ENCODE assay signal across 8 cellular contexts in genomic region chr14:105491366-105492006, GRCh38. TPM values are rescaled to one million over a fixed set of nuclear protein-coding genes. Genes with fewer than 3 reads are reported as not detected.
DNase-seq lines count a peak whose midpoint lies in the region; ATAC-seq, FAIRE-seq and TF ChIP-seq lines count a peak whose summit lies in the region.

No MANE protein-coding gene starts in this region.

- in situ Hi-C loops in transverse colon (cut with MboI; ENCODE audit: low pct_ligation_motif_present in 1 of 4, low pct_unique_long_range_greater_than_20kb in 1 of 4, low sequenced_read_pairs in 3 of 4) = no loop called here

- H3K27me3 ChIP-seq in HL-60 (ENCODE audit: insufficient read depth, poor library complexity, severe bottlenecking) (peaks cover 6% of the 10 kb centered on the region), ovary (no peaks in the 10 kb centered on the region), transverse colon (peaks cover 10% of the 10 kb centered on the region)

- H3K9me3 ChIP-seq in ovary (no peaks in the 10 kb centered on the region), transverse colon (no peaks in the 10 kb centered on the region)

- peak; percentile 39 for FAIRE-seq in G401.6 (lab: Jason Lieb, UNC)

- peak overlapping the region; percentile 80 for H3K27ac ChIP-seq in HL-60 (replicated peaks)
- peak overlapping the region in 1 of 2 donors; percentile 51 for H3K27ac ChIP-seq in ovary
- peak overlapping the region; percentile 93 to 99 (median 99) for H3K27ac ChIP-seq in transverse colon

- DNase-seq in HL-60 (ENCODE audit: low read depth in 1 of 2, low spot score in 1 of 2) (peak; percentile 68 to 90), RKO (ENCODE audit: low spot score) (peak; percentile 72), foreskin melanocyte (peak; percentile 43), ovary (peak; percentile 60 to 88 (median 82)), transverse colon (peak; percentile 83)
- DNase-seq in activated effector memory CD4-positive, alpha-beta T cell treated with Interleukin-2 at 50 U/mL for 16 hours = peak; percentile 73

- intact Hi-C loops in ovary (cut with DNase I) (loop anchor here in 2 of 4 donors (5.0 to 10.0 kb wide), 3 partner anchors 36 to 397 kb away; partner anchors contain the start of gene TMEM121 (in 1 of the 2)), transverse colon (cut with DNase I; ENCODE audit: low total_unique reads) (loop anchor here (2.0 kb wide), 1 partner anchor 121 kb away; no protein-coding TSS in a partner anchor)

- H3K36me3 ChIP-seq in ovary = no peaks in the 10 kb centered on the region
- no peaks in the 10 kb centered on the region for H3K36me3 ChIP-seq in transverse colon

- TF ChIP-seq POLR2A in ovary (IDR thresholded peaks at IDR 0.05) (peak; percentile 12), transverse colon (IDR thresholded peaks at IDR 0.05) (peak; percentile 72)

- ATAC-seq in HG03159 (IDR thresholded peaks at IDR 0.05; ENCODE audit: unreplicated experiment) = no peak

- H3K4me1 ChIP-seq in ovary (ENCODE audit: insufficient read depth) (peaks cover 4% of the 10 kb centered on the region), transverse colon (peaks cover 14 to 47% (median 41%) of the 10 kb centered on the region in 4 donors)

- H3K4me3 ChIP-seq in HL-60 (replicated peaks; ENCODE audit: insufficient read depth, low read length) (peak overlapping the region; percentile 80), ovary (peak overlapping the region; percentile 79), transverse colon (peak overlapping the region; percentile 57 to 76 (median 62))

- 0 to 1% (median 1%) methylated on average over 37 to 53 of the region's 53 CpGs for WGBS in ovary, 3 donors
- WGBS in transverse colon (ENCODE audit: low coverage in 1 of 2), 2 donors = 2 to 8% methylated on average over 5 to 48 of the region's 53 CpGs

- TF ChIP-seq CTCF in HL-60 (IDR thresholded peaks at IDR 0.05; ENCODE audit: insufficient read depth, low read length) (no peak), ovary (IDR thresholded peaks at IDR 0.05) (no peak), transverse colon (IDR thresholded peaks at IDR 0.05) (no peak)

- TF ChIP-seq EP300 in ovary (IDR thresholded peaks at IDR 0.05) (no peak), transverse colon (IDR thresholded peaks at IDR 0.05; ENCODE audit: low read depth) (no peak)

RNA-seq across cellular contexts. Expression of gene TEDC1, which starts 0.4 kb away (rescaled TPM):
- total RNA-seq in ovary (1 to 10 TPM; 2.6 to 8.2 (median 3.8) TPM), transverse colon (10 to 100 TPM; 10.8 to 52.9 (median 29.5) TPM)
- 1 to 10 TPM in 1 of 2 donors, not detected in 1; 5.3 TPM for polyA plus RNA-seq in ovary

RNA-seq across cellular contexts. Expression of gene CRIP1, which starts 4.8 kb away (rescaled TPM):
- total RNA-seq in ovary = 10 to 100 TPM in 5 of 7 donors, 1 to 10 TPM in 2; 3.2 to 72.8 (median 26.4) TPM
- 100 to 1,000 TPM in 1 of 2 donors, 1 to 10 TPM in 1; 7.2 to 116 TPM for polyA plus RNA-seq in ovary
- 100 to 1,000 TPM in 1 of 4 donors, 10 to 100 TPM in 2, not detected in 1; 16.9 to 246 (median 63.0) TPM for total RNA-seq in transverse colon

RNA-seq across cellular contexts. Expression of gene CRIP2, which starts 16.9 kb away (rescaled TPM):
- 100 to 1,000 TPM in 1 of 7 donors, 10 to 100 TPM in 6; 21.3 to 242 (median 47.8) TPM for total RNA-seq in ovary
- polyA plus RNA-seq in ovary = 10 to 100 TPM in 1 of 2 donors, under 1 TPM in 1; 0.35 to 95.1 TPM
- total RNA-seq in transverse colon = 10 to 100 TPM; 11.2 to 67.3 (median 22.4) TPM

RNA-seq across cellular contexts. Expression of gene TMEM121, which starts 34.9 kb away (rescaled TPM):
- total RNA-seq in ovary (1 to 10 TPM; 3.3 to 9.0 (median 4.4) TPM), transverse colon (under 1 TPM in 2 of 4 donors, not detected in 2; 0.48 to 0.96 TPM)
- polyA plus RNA-seq in ovary = 1 to 10 TPM in 1 of 2 donors, not detected in 1; 3.8 TPM
